In the genomic region with DNA sequence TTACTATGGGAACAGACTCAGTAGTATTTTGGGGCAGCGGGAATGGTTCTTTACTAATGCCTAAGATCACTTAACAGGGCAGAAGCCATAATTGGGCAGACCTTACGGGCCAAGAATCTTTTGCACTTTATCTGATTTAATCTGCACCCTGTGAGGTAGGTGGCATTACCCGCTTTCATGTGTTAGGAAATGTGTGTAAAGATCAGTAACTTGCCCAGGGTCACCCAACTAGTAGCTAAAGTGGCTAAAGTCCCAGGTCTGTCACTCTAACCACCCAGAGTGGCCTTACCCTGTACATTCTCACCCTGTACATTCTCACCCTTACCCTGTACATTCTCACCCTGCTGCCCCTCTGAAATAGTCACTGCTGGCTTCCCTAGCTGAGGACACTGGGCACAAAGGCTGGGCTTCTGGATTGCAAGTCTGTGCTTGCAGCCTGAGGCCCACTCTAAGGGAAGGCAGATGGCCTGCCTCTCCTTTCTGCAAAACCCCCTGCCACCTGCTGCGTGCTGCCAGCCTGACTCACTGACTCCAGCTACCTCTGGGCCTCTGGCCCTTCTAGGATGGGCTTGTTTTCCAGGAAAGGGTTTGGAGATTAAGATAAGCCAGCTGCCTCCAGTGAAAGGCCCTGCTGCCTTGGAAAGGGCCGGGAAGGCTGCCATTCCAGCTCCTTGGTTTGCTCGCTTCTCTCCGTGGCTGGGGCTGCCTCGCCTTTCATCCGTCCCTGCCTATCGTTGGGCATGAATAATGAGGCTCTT, we compare ENCODE assay signal across 12 cellular contexts. TPM values are rescaled to one million over a fixed set of nuclear protein-coding genes. Genes with fewer than 3 reads are reported as not detected.
DNase-seq lines count a peak whose midpoint lies in the region; FAIRE-seq and TF ChIP-seq lines count a peak whose summit lies in the region.
"Had no signal": no experiment of that assay in that cellular context is flagged by ENCODE, and none has a peak within 500 bp of the region (broad histone marks: within the 10 kb centered on the region; RNA-seq: fewer than 3 reads in every experiment).

No MANE protein-coding gene starts in this region.

- H4K20me1 ChIP-seq in GM23248 (ENCODE audit: insufficient read depth): no peaks in the 10 kb centered on the region

- H3K4me1 ChIP-seq in kidney (ENCODE audit: control insufficient read depth in 1 of 2, insufficient read depth in 1 of 2, low read depth in 1 of 2, low read length in 2 of 2): peaks cover 51 to 54% of the 10 kb centered on the region in 2 donors
- H3K4me1 ChIP-seq in GM23248 (ENCODE audit: insufficient read depth): peaks cover 19% of the 10 kb centered on the region

- H3K9ac ChIP-seq in kidney (ENCODE audit: low read length in 2 of 2) (peak overlapping the region in 1 of 2 donors; percentile 30), GM23248 (no peak overlapping the region)

- no peak for FAIRE-seq in kidney (lab: Jason Lieb, UNC)
- FAIRE-seq: A549 had no signal

- H3K27ac ChIP-seq in kidney (ENCODE audit: low read depth in 2 of 2, low read length in 2 of 2) (peak overlapping the region; percentile 72 to 90), GM23248 (no peak overlapping the region)

- no peaks in the 10 kb centered on the region for H3K9me2 ChIP-seq in GM23248 (ENCODE audit: insufficient read depth)

- intact Hi-C loops in kidney (cut with DNase I): no loop called here

- H3K4me3 ChIP-seq in kidney (ENCODE audit: low read length in 2 of 2): no peak overlapping the region
- H3K4me3 ChIP-seq in GM23248: no peak overlapping the region
- H3K4me3 ChIP-seq: A549 had no signal

- no peak for TF ChIP-seq CTCF in kidney (IDR thresholded peaks at IDR 0.05; ENCODE audit: borderline replicate concordance, extremely low read depth, insufficient read depth)
- TF ChIP-seq CTCF in type B pancreatic cell (conservative IDR thresholded peaks at IDR 0.05): no peak
- no peak for TF ChIP-seq CTCF in GM10266 (IDR thresholded peaks at IDR 0.05; ENCODE audit: control insufficient read depth, insufficient read depth, low read depth, missing control alignments)
- TF ChIP-seq CTCF in GM13976 (IDR thresholded peaks at IDR 0.05; ENCODE audit: borderline replicate concordance, control extremely low read depth, extremely low read depth, insufficient read depth, missing control alignments): no peak

- no peaks in the 10 kb centered on the region for H3K79me2 ChIP-seq in GM23248 (ENCODE audit: insufficient read depth)

- H3K27me3 Mint-ChIP-seq in type B pancreatic cell: no peaks in the 10 kb centered on the region

- no peaks in the 10 kb centered on the region for H3K9me3 Mint-ChIP-seq in type B pancreatic cell
- H3K9me3 Mint-ChIP-seq: nephron progenitor cell had no signal

- H3K27ac Mint-ChIP-seq in type B pancreatic cell: peak overlapping the region; percentile 68
- H3K27ac Mint-ChIP-seq: T-helper 1 cell treated with Interleukin-12 subunit alpha and Interleukin-12 subunit beta and Interleukin-4 antibody, amounts not matched to agents 30 μg/mL and 1 μg/mL, for 36 hours had no signal

- H2AFZ ChIP-seq in GM23248: no peak overlapping the region

- 68 to 74% methylated on average over 10 of the region's 10 CpGs for WGBS in GM23248 (ENCODE audit: low coverage in 1 of 2, low lambda C conversion rate in 2 of 2, missing lambda C conversion rate in 2 of 2), 2 experiments

- H3K36me3 ChIP-seq in kidney (ENCODE audit: control insufficient read depth in 1 of 2, insufficient read depth in 2 of 2, low read length in 2 of 2): peaks cover 7 to 13% of the 10 kb centered on the region in 2 donors
- no peaks in the 10 kb centered on the region for H3K36me3 ChIP-seq in GM23248 (ENCODE audit: low read depth)

- no peak overlapping the region for H3K4me2 ChIP-seq in GM23248 (ENCODE audit: unreplicated experiment)
- H3K4me2 ChIP-seq: A549 had no signal

- H3K4me1 Mint-ChIP-seq in type B pancreatic cell (ENCODE audit: unreplicated experiment): peaks cover 34% of the 10 kb centered on the region

- H3K36me3 Mint-ChIP-seq in type B pancreatic cell: peaks cover 6% of the 10 kb centered on the region

- no peaks in the 10 kb centered on the region for H3K27me3 ChIP-seq in GM23248 (replicated peaks; ENCODE audit: insufficient read depth)

- H3K9me3 ChIP-seq in kidney (ENCODE audit: control insufficient read depth in 1 of 2, low read length in 2 of 2) (no peaks in the 10 kb centered on the region), GM23248 (ENCODE audit: low read depth) (no peaks in the 10 kb centered on the region)
- H3K9me3 ChIP-seq: A549 had no signal

- no peaks in the 10 kb centered on the region; the same call in 1 of the 2 replicates for H3F3A ChIP-seq in GM23248 (ENCODE audit: insufficient read depth)

- no peak overlapping the region for H3K4me3 Mint-ChIP-seq in type B pancreatic cell
- H3K4me3 Mint-ChIP-seq: T-helper 1 cell treated with Interleukin-12 subunit alpha and Interleukin-12 subunit beta and Interleukin-4 antibody, amounts not matched to agents 30 μg/mL and 1 μg/mL, for 36 hours had no signal

- in situ Hi-C loops in GM23248 (cut with MboI): loop anchor here (10.0 kb wide), 1 partner anchor 511 kb away; a partner anchor contains a TSS
- in situ Hi-C loops in GM13976 (cut with MboI; ENCODE audit: low sequenced_read_pairs, unreplicated experiment): loop anchor here (25.0 kb wide), 1 partner anchor 308 kb away; no protein-coding TSS in a partner anchor

- DNase-seq in NCI-H2107 treated with DMSO at 0.1 percent for 48 hours (lab: John Stamatoyannopoulos, UW; ENCODE audit: unreplicated experiment) (peak; percentile 32), NCI-H2107 (lab: John Stamatoyannopoulos, UW) (no peak), astrocyte of the hippocampus (ENCODE audit: low read depth, low spot score) (peak; percentile 66), kidney (no peak), type B pancreatic cell (ENCODE audit: extremely low spot score, unreplicated experiment) (no peak), GM23248 (no peak), GM10266 (ENCODE audit: extremely low spot score) (no peak), GM13976 (ENCODE audit: low spot score) (no peak)
- DNase-seq: NCI-H1048, nephron progenitor cell had no signal

RNA-seq across cellular contexts. Expression of a gene that starts 37.5 kb away (rescaled TPM):
- 3.3 TPM for total RNA-seq in kidney
- 6.1 TPM for polyA plus RNA-seq in kidney (ENCODE audit: insufficient read depth, low read depth, low replicate concordance)
- total RNA-seq in type B pancreatic cell (ENCODE audit: low replicate concordance): 5.7 and 9.9 TPM in 2 replicates
- not detected in 2 replicates for total RNA-seq in GM23248 (2014; rRNA removed; shearing (Covaris generic))
- polyA plus RNA-seq in GM23248 (2016; fragmentation: Nextera tagmentation; extraction: Ambion mirVana): 0.11 and 0.13 TPM in 2 replicates

Comparison
In these comparisons a context has a peak if more than half of its experiments do, and no peak if none do; other contexts are left out.
1. DNase-seq: peak in NCI-H2107 treated with DMSO at 0.1 percent for 48 hours (single experiment) and astrocyte of the hippocampus (single experiment); none in NCI-H2107 (single experiment), kidney (single experiment), type B pancreatic cell (single experiment), GM23248 (single experiment), GM10266 (single experiment) and GM13976 (single experiment).